8 cellular contexts compared by ENCODE assay signal in the genomic region with DNA sequence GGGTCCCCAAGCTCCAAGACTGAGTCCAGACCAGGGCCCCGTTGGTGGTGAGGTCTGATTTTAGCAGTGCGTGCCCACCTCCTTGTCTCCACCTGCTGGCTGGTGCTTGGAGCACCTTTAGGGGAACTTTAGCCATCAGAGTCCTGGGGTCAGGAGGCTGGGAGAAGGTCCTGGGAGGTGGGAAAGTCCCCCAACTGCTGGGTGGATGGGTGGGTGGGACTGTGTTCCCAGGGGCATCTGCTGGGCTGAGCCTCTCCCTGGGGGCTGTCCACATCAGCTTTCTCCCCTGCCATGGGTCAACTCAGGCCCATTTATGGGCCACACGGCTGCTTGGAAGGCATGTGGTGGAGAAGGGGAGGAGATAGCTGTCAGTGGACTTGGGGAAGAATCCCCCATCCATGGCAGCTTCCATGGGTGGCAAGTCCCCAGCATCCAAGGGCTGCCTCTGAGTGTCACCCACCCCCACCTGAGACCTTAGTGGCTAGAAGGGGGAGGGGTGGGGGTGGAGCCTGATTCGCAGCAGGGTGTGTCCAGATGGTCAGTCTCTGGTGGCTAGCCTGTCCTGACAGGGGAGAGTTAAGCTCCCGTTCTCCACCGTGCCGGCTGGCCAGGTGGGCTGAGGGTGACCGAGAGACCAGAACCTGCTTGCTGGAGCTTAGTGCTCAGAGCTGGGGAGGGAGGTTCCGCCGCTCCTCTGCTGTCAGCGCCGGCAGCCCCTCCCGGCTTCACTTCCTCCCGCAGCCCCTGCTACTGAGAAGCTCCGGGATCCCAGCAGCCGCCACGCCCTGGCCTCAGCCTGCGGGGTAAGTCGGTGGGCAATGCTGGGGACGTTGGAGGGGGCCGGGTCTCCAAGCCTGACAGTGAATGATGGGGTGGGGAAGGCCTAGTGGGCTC. TPM values are rescaled to one million over a fixed set of nuclear protein-coding genes. Genes with fewer than 3 reads are reported as not detected.
DNase-seq lines count a peak whose midpoint lies in the region; TF ChIP-seq lines count a peak whose summit lies in the region.

A gene with protein sequence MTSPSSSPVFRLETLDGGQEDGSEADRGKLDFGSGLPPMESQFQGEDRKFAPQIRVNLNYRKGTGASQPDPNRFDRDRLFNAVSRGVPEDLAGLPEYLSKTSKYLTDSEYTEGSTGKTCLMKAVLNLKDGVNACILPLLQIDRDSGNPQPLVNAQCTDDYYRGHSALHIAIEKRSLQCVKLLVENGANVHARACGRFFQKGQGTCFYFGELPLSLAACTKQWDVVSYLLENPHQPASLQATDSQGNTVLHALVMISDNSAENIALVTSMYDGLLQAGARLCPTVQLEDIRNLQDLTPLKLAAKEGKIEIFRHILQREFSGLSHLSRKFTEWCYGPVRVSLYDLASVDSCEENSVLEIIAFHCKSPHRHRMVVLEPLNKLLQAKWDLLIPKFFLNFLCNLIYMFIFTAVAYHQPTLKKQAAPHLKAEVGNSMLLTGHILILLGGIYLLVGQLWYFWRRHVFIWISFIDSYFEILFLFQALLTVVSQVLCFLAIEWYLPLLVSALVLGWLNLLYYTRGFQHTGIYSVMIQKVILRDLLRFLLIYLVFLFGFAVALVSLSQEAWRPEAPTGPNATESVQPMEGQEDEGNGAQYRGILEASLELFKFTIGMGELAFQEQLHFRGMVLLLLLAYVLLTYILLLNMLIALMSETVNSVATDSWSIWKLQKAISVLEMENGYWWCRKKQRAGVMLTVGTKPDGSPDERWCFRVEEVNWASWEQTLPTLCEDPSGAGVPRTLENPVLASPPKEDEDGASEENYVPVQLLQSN (plus strand): TSS at position 541 of the 894 bp plus-strand sequence. CDS start 2,098 bp downstream, outside the sequence.

- H3K4me2 ChIP-seq in DOHH2 (ENCODE audit: low read length) = peak within 1 kb of the TSS; percentile 79

- H3K4me3 ChIP-seq in DOHH2 (ENCODE audit: low read length) (peak within 1 kb of the TSS; percentile 66), H7 (ENCODE audit: insufficient read depth, low read depth, low read length) (peak within 1 kb of the TSS; percentile 3; the same call in 1 of the 2 replicates), ascending aorta (peak within 1 kb of the TSS; percentile 44 to 61)

- no peaks in the 10 kb centered on the region for H3K79me2 ChIP-seq in DOHH2 (ENCODE audit: control insufficient read depth, low read length)

- TF ChIP-seq CTCF in DOHH2 (IDR thresholded peaks at IDR 0.05; ENCODE audit: low read depth, low read length, poor library complexity, severe bottlenecking) = peak; percentile 80
- TF ChIP-seq CTCF in ascending aorta (IDR thresholded peaks at IDR 0.05) = peak in 1 of 3 experiments; percentile 32

- no peaks in the 10 kb centered on the region for H3F3A ChIP-seq in DOHH2 (ENCODE audit: control insufficient read depth, insufficient read depth)

- DNase-seq in H7 (peak; percentile 87), ascending aorta (ENCODE audit: low spot score in 2 of 2) (no peak), RKO (ENCODE audit: low spot score) (no peak), DMS153 treated with DMSO at 0.1 percent for 48 hours (lab: John Stamatoyannopoulos, UW; ENCODE audit: unreplicated experiment) (no peak)
- peak; percentile 22 for DNase-seq in stimulated activated CD8-positive, alpha-beta memory T cell treated with anti-CD3 and anti-CD28 coated beads, Interleukin-4, amount 100 ng/mL, for 24 hours (ENCODE audit: low read depth)

- H4K20me1 ChIP-seq in DOHH2 (ENCODE audit: control insufficient read depth, insufficient read depth, low read depth, low read length) = no peaks in the 10 kb centered on the region

- intact Hi-C loops in ascending aorta (cut with DNase I) = no loop called here

- no peaks in the 10 kb centered on the region for H3K36me3 ChIP-seq in DOHH2 (ENCODE audit: control insufficient read depth, low read length)
- H3K36me3 ChIP-seq in H7 (replicated peaks; ENCODE audit: control insufficient read depth, insufficient read depth, low read length) = no peaks in the 10 kb centered on the region
- H3K36me3 ChIP-seq in ascending aorta = no peaks in the 10 kb centered on the region

- peaks cover 31% of the 10 kb centered on the region for H3K4me1 ChIP-seq in DOHH2 (ENCODE audit: control insufficient read depth, low read length)
- peaks cover 14 to 26% of the 10 kb centered on the region in 2 donors for H3K4me1 ChIP-seq in ascending aorta

- H3K9me3 ChIP-seq in DOHH2 (ENCODE audit: control insufficient read depth, insufficient read depth, low read length) (no peaks in the 10 kb centered on the region), ascending aorta (no peaks in the 10 kb centered on the region)

- H3K27me3 ChIP-seq in DOHH2 (ENCODE audit: control insufficient read depth, low read length) (0 out of 2 replicates have a peak, but pooled peaks cover 2% of the 10 kb centered on the region), H7 (ENCODE audit: control insufficient read depth, insufficient read depth, low read length) (no peaks in the 10 kb centered on the region), ascending aorta (no peaks in the 10 kb centered on the region), layer of hippocampus (ENCODE audit: control insufficient read depth, insufficient read depth, low read length) (no peaks in the 10 kb centered on the region)

- no peaks in the 10 kb centered on the region for H3K9me2 ChIP-seq in DOHH2 (replicated peaks; ENCODE audit: control insufficient read depth, low read length)

- H3K27ac ChIP-seq in DOHH2 (ENCODE audit: low read depth, low read length) (no peak within 1 kb of the TSS), ascending aorta (peak within 1 kb of the TSS; percentile 81 to 97), layer of hippocampus (ENCODE audit: low read depth, low read length) (peak within 1 kb of the TSS; percentile 74)

TF ChIP-seq in PFSK-1, 5 proteins besides CTCF, POLR2A, EP300 and RAD21:
- TF ChIP-seq TAF1 (IDR thresholded peaks at IDR 0.05; ENCODE audit: borderline replicate concordance, insufficient read depth, low read length) (no peak), SIN3A (IDR thresholded peaks at IDR 0.05; ENCODE audit: borderline replicate concordance, insufficient read depth, low read length) (0 out of 2 replicates have a peak, but pooled peaks have one; percentile 28), REST (IDR thresholded peaks at IDR 0.05; ENCODE audit: insufficient read depth in 1 of 2, low read depth in 2 of 2, low read length in 2 of 2) (no peak), FOXP2 (optimal IDR thresholded peaks at IDR 0.05; ENCODE audit: borderline replicate concordance, extremely low read depth, extremely low read length, insufficient read depth) (peak; percentile 29), POLR2AphosphoS5 (IDR thresholded peaks at IDR 0.05; ENCODE audit: low read depth, low read length) (peak; percentile 66; the same call in 1 of the 2 replicates)

RNA-seq across cellular contexts. Expression of the gene that starts here (rescaled TPM):
- total RNA-seq in H7 (2014; rRNA removed; shearing (Covaris generic)) = 1.8 and 5.5 TPM in 2 replicates
- polyA plus RNA-seq in PFSK-1 (2012; ENCODE audit: insufficient read length, low read depth) = 166 TPM
- 26.1 TPM for total RNA-seq in ascending aorta

Comparison
In these comparisons a context has a peak if more than half of its experiments do, and no peak if none do; other contexts are left out.
1. H3K4me3 ChIP-seq: peak in every context shown above with its lines; median percentile 66 in DOHH2; 52 in ascending aorta; 3 in H7.
2. DNase-seq: peak in H7 (single experiment) and stimulated activated CD8-positive, alpha-beta memory T cell treated with anti-CD3 and anti-CD28 coated beads, Interleukin-4, amount 100 ng/mL, for 24 hours (single experiment); none in ascending aorta (0 of 2), RKO (single experiment) and DMS153 treated with DMSO at 0.1 percent for 48 hours (single experiment).